11 cellular contexts compared by ENCODE assay signal in the genomic region with DNA sequence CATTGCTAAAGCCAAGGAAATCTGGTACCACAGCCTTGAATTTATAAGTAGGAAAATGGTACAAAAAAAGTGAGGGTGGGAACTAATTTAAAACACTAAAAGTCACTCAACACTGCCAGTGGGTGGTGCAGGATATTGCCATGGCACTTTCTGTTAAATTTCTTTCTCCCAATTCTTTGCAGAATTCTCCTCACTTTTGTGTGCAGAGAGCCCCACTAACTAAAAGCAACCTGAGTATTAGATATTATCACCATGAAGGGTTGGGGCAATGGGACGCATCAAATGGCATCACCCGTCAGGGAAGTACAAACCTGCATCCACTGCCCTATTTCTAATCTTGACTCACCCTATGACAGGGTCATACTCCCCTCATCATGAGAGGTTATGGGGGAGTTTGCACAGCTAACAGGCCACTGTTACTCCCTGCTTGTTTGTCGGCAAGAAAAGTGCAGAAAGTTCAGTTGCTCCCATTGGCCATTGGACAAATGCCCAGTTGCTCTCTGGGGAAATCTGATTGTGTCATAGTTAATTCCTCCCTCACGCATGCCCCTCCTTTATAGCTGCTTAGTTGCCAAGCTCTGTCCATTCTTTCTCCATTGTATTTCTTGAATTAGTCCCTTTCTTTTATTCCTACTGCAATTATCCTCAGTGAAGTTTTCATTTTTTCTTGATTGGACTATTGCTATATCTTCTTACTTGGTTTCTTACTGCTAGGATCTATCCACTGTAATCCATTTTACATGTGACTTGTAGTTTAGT.
DNase-seq lines count a peak whose midpoint lies in the region; ATAC-seq and TF ChIP-seq lines count a peak whose summit lies in the region.
"Had no signal": no experiment of that assay in that cellular context is flagged by ENCODE, and none has a peak within 500 bp of the region (broad histone marks: within the 10 kb centered on the region; RNA-seq: fewer than 3 reads in every experiment).

No MANE protein-coding gene starts in this region.

- no peak overlapping the region for H3K4me3 ChIP-seq in IMR-90 (ENCODE audit: insufficient read depth, low read depth, low read length)
- no peak overlapping the region for H3K4me3 ChIP-seq in trophoblast cell (ENCODE audit: low read depth, low read length)

- no peak overlapping the region for H3K4me3 Mint-ChIP-seq in natural killer cell treated with Interleukin-12 subunit alpha and Interleukin-12 subunit beta and Interleukin-15 and Interleukin-18, amount 100 ng/mL, for 72 hours
- H3K4me3 Mint-ChIP-seq: naive thymus-derived CD4-positive, alpha-beta T cell had no signal

- no CpG with 5 or more reads among the region's 4 CpGs for WGBS in IMR-90 (ENCODE audit: extremely low coverage in 2 of 2, insufficient read length in 1 of 2), 2 experiments
- no CpG with 5 or more reads among the region's 4 CpGs for WGBS in trophoblast cell (ENCODE audit: extremely low coverage, insufficient coverage, insufficient read length)

- DNase-seq in IMR-90 (peak; percentile 88), brain pericyte (ENCODE audit: low read depth, low spot score) (peak; percentile 85), inferior parietal cortex (ENCODE audit: extremely low spot score) (peak; percentile 82), T-helper 1 cell (no peak), trophoblast cell (no peak)
- no peak for DNase-seq in natural killer cell treated with Interleukin-12 subunit alpha and Interleukin-12 subunit beta and Interleukin-15 and Interleukin-18, amount 100 ng/mL, for 72 hours (ENCODE audit: low spot score)
- DNase-seq: naive thymus-derived CD4-positive, alpha-beta T cell; NCI-H187 treated with DMSO at 0.1 percent for 48 hours; stimulated activated naive CD4-positive, alpha-beta T cell treated with Interleukin-2 at 50 U/mL for 16 hours had no signal

- H4K20me1 ChIP-seq in IMR-90 (ENCODE audit: insufficient read depth, low read length): no peaks in the 10 kb centered on the region

- TF ChIP-seq POLR2A in IMR-90 (IDR thresholded peaks at IDR 0.05; ENCODE audit: low read depth, low read length): no peak

- BruUV-seq in IMR-90 (replicated peaks; lab: Mats Ljungman, UMichigan): no TSS peak

- peak overlapping the region; percentile 87 for H3K56ac ChIP-seq in IMR-90 (ENCODE audit: extremely low read depth, insufficient read depth, low read length)

- no peaks in the 10 kb centered on the region for H3K36me3 Mint-ChIP-seq in natural killer cell treated with Interleukin-12 subunit alpha and Interleukin-12 subunit beta and Interleukin-15 and Interleukin-18, amount 100 ng/mL, for 72 hours
- H3K36me3 Mint-ChIP-seq: naive thymus-derived CD4-positive, alpha-beta T cell had no signal

- H2BK5ac ChIP-seq in IMR-90 (ENCODE audit: low read depth, low read length, poor library complexity, severe bottlenecking) (peak overlapping the region; percentile 99), trophoblast cell (ENCODE audit: low read depth, low read length, poor library complexity) (no peak overlapping the region)

- H3K79me1 ChIP-seq in IMR-90 (ENCODE audit: low read depth in 1 of 2, low read length in 2 of 2) (peaks cover 43 to 67% of the 10 kb centered on the region in 2 experiments), trophoblast cell (ENCODE audit: low read length) (no peaks in the 10 kb centered on the region)

- ATAC-seq in IMR-90 (ENCODE audit: low read depth) (peak; percentile 4), HG02642 (IDR thresholded peaks at IDR 0.05; ENCODE audit: poor library complexity, unreplicated experiment) (no peak)
- ATAC-seq in natural killer cell treated with Interleukin-12 subunit alpha and Interleukin-12 subunit beta and Interleukin-15 and Interleukin-18, amount 100 ng/mL, for 72 hours: no peak
- ATAC-seq: naive thymus-derived CD4-positive, alpha-beta T cell had no signal

- peak overlapping the region; percentile 33 for H2AK9ac ChIP-seq in IMR-90 (replicated peaks; ENCODE audit: low read depth, low read length, poor library complexity)

- peak overlapping the region; percentile 88 for H2BK15ac ChIP-seq in IMR-90 (ENCODE audit: low read depth, low read length)

- H4K12ac ChIP-seq in trophoblast cell (ENCODE audit: low read depth, low read length): no peak overlapping the region

- H3K27ac ChIP-seq in IMR-90 (ENCODE audit: insufficient read depth, low read length) (peak overlapping the region; percentile 96), temporal lobe (ENCODE audit: low read depth, low read length) (peak overlapping the region; percentile 98), trophoblast cell (ENCODE audit: low read depth, low read length) (no peak overlapping the region)

- H2BK20ac ChIP-seq in IMR-90 (ENCODE audit: low read depth, low read length): peak overlapping the region; percentile 93

- no peaks in the 10 kb centered on the region for H3K9me3 Mint-ChIP-seq in natural killer cell treated with Interleukin-12 subunit alpha and Interleukin-12 subunit beta and Interleukin-15 and Interleukin-18, amount 100 ng/mL, for 72 hours

- H3K4ac ChIP-seq in IMR-90 (ENCODE audit: low read depth, low read length) (peak overlapping the region; percentile 94), trophoblast cell (ENCODE audit: low read depth, low read length) (no peak overlapping the region)

- H2AFZ ChIP-seq in IMR-90 (replicated peaks; ENCODE audit: low read length, poor library complexity) (no peak overlapping the region), trophoblast cell (ENCODE audit: insufficient read depth, low read length, poor library complexity) (no peak overlapping the region)

- H4K8ac ChIP-seq in IMR-90 (ENCODE audit: low read depth in 2 of 2, low read length in 2 of 2): peak overlapping the region; percentile 89 to 93
- H4K8ac ChIP-seq in trophoblast cell (ENCODE audit: low read depth, low read length): no peak overlapping the region

- intact Hi-C loops in IMR-90 (cut with micrococcal nuclease): loop anchor here (10.0 kb wide), 2 partner anchors 175 to 745 kb away; no protein-coding TSS in a partner anchor

- H3K9me1 ChIP-seq in IMR-90 (ENCODE audit: insufficient read depth, low read length): peaks cover 29% of the 10 kb centered on the region

- H3K9me3 ChIP-seq in IMR-90 (ENCODE audit: control insufficient read depth, insufficient read depth, low read length): no peaks in the 10 kb centered on the region
- H3K9me3 ChIP-seq in trophoblast cell (ENCODE audit: insufficient read depth, low read depth, low read length): no peaks in the 10 kb centered on the region

- peak overlapping the region; percentile 98; the same call in 1 of the 2 replicates for H3K23ac ChIP-seq in IMR-90 (ENCODE audit: low read depth, low read length)
- H3K23ac ChIP-seq in trophoblast cell (ENCODE audit: low read length): no peak overlapping the region

- H3K4me2 ChIP-seq in IMR-90 (ENCODE audit: low read depth, low read length) (peak overlapping the region; percentile 38), trophoblast cell (ENCODE audit: low read length) (no peak overlapping the region)

- H3K27me3 ChIP-seq in IMR-90 (ENCODE audit: control insufficient read depth, insufficient read depth, low read length): no peaks in the 10 kb centered on the region
- H3K27me3 ChIP-seq in trophoblast cell (ENCODE audit: insufficient read depth, low read length): no peaks in the 10 kb centered on the region

- H2BK120ac ChIP-seq in IMR-90 (ENCODE audit: low read depth, low read length) (peak overlapping the region; percentile 97), trophoblast cell (ENCODE audit: insufficient read depth, low read length, poor library complexity) (no peak overlapping the region)

- H2AK5ac ChIP-seq in IMR-90 (ENCODE audit: low read depth, low read length) (peak overlapping the region; percentile 95), trophoblast cell (ENCODE audit: low read length) (no peak overlapping the region)

- TF ChIP-seq RAD21 in IMR-90 (IDR thresholded peaks at IDR 0.05; ENCODE audit: low read length): no peak

- TF ChIP-seq CTCF in IMR-90 (conservative IDR thresholded peaks at IDR 0.05; ENCODE audit: low read depth, low read length): no peak

- H3K18ac ChIP-seq in IMR-90 (ENCODE audit: low read depth, low read length): peak overlapping the region; percentile 94
- no peak overlapping the region for H3K18ac ChIP-seq in trophoblast cell (ENCODE audit: low read length)

- in situ Hi-C loops in IMR-90 (cut with MboI; ENCODE audit: low sequenced_read_pairs): loop anchor here (5.0 to 25.0 kb wide), 3 partner anchors 105 to 897 kb away; no protein-coding TSS in a partner anchor

- H3K36me3 ChIP-seq in IMR-90 (ENCODE audit: control insufficient read depth, insufficient read depth, low read length) (no peaks in the 10 kb centered on the region), trophoblast cell (ENCODE audit: control insufficient read depth in 1 of 2, insufficient read depth in 2 of 2, low read length in 2 of 2) (no peaks in the 10 kb centered on the region)

- H2BK12ac ChIP-seq in trophoblast cell (ENCODE audit: low read length): no peak overlapping the region

- POLR2A ChIA-PET in IMR-90 (lab: Charles Lee; ENCODE audit: unreplicated experiment): no interaction called here

- H3K27me3 Mint-ChIP-seq in natural killer cell treated with Interleukin-12 subunit alpha and Interleukin-12 subunit beta and Interleukin-15 and Interleukin-18, amount 100 ng/mL, for 72 hours: peaks cover 15 to 24% of the 10 kb centered on the region in 2 donors

- CTCF ChIA-PET in IMR-90 (lab: Yijun Ruan, JAX): interaction anchor here (0.6 kb wide), 1 partner anchor 554 kb away, joined by 4 read pairs; no protein-coding TSS in a partner anchor

- H3K14ac ChIP-seq in IMR-90 (replicated peaks; ENCODE audit: low read depth, low read length) (peak overlapping the region; percentile 95), trophoblast cell (ENCODE audit: low read length) (no peak overlapping the region)

- H4K91ac ChIP-seq in IMR-90 (ENCODE audit: insufficient read depth, low read depth, low read length) (peak overlapping the region; percentile 98), trophoblast cell (ENCODE audit: low read depth, low read length) (no peak overlapping the region)

- no peaks in the 10 kb centered on the region for H3K4me1 Mint-ChIP-seq in natural killer cell treated with Interleukin-12 subunit alpha and Interleukin-12 subunit beta and Interleukin-15 and Interleukin-18, amount 100 ng/mL, for 72 hours (ENCODE audit: low read depth in 2 of 2)

- peak overlapping the region; percentile 8 for H3K9ac ChIP-seq in IMR-90 (ENCODE audit: low read depth, low read length)
- H3K9ac ChIP-seq in trophoblast cell (ENCODE audit: low read length): no peak overlapping the region

- no peak overlapping the region for H3K27ac Mint-ChIP-seq in natural killer cell treated with Interleukin-12 subunit alpha and Interleukin-12 subunit beta and Interleukin-15 and Interleukin-18, amount 100 ng/mL, for 72 hours
- H3K27ac Mint-ChIP-seq: naive thymus-derived CD4-positive, alpha-beta T cell had no signal

- H3K4me1 ChIP-seq in IMR-90 (ENCODE audit: control insufficient read depth, insufficient read depth, low read length) (peaks cover 51% of the 10 kb centered on the region), trophoblast cell (ENCODE audit: control insufficient read depth in 1 of 2, insufficient read depth in 2 of 2, low read length in 2 of 2) (peaks cover 0 to 3% of the 10 kb centered on the region in 2 experiments)

- no peaks in the 10 kb centered on the region for H3K79me2 ChIP-seq in trophoblast cell (ENCODE audit: control insufficient read depth, insufficient read depth, low read length, poor library complexity)

- peak overlapping the region; percentile 96 for H4K5ac ChIP-seq in IMR-90 (ENCODE audit: low read depth, low read length)

- dilution Hi-C loops in IMR-90 (cut with HindIII; ENCODE audit: low sequenced_read_pairs, unreplicated experiment): no loop called here

Comparison
In these comparisons a context has a peak if more than half of its experiments do, and no peak if none do; other contexts are left out.
1. DNase-seq: peak in IMR-90 (single experiment), brain pericyte (single experiment) and inferior parietal cortex (single experiment); none in T-helper 1 cell (0 of 5), trophoblast cell (0 of 2) and natural killer cell treated with Interleukin-12 subunit alpha and Interleukin-12 subunit beta and Interleukin-15 and Interleukin-18, amount 100 ng/mL, for 72 hours (single experiment).